ENCODE assay signal across 26 cellular contexts in the genomic region with DNA sequence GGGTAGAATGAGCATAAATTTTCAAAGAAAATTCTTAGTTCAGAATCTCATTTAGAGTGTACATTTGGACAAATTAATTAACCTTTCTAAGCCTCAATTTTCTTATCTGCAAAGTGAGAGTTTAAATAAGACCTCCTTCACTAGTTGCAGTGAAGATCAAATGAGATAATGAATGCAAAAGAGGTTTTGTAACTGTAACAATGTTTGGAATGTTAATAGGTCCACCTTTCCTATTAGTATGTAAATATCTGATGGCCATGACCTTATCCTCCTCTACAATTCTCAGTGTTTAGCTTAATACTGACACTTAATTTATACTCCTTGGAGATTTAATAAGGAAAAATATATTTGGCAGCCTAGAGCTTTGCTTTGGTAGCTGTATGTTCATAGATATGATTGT.
"Had no signal": no experiment of that assay in that cellular context is flagged by ENCODE, and none has a peak within 500 bp of the region (broad histone marks: within the 10 kb centered on the region; RNA-seq: fewer than 3 reads in every experiment).

No MANE protein-coding gene starts in this region.

- DNase-seq: activated CD4-positive, alpha-beta T cell treated with anti-CD3 and anti-CD28 coated beads, Interleukin-2, amount 10 ng/mL, durations not matched to agents 24 days and 14 days; activated CD4-positive, alpha-beta T cell treated with anti-CD3 and anti-CD28 coated beads, Interleukin-2, amount 50 U/mL, for 48 hours; activated CD8-positive, alpha-beta T cell treated with anti-CD3 and anti-CD28 coated beads, Interleukin-2, amount 10 ng/mL, durations not matched to agents 7 days and 5 days; activated gamma-delta T cell treated with Interleukin-2 at 50 U/mL for 16 hours; activated naive CD4-positive, alpha-beta T cell treated with anti-CD3 and anti-CD28 coated beads for 36 hours; activated T-cell treated with anti-CD3 and anti-CD28 coated beads, Interleukin-2, amount 50 U/mL, for 4 hours; adrenal gland; body of pancreas; Kasumi-1; MG63; NCI-H1092; NCI-H1436 treated with DMSO at 0.1 percent for 48 hours; NCI-H1694 treated with DMSO at 0.1 percent for 48 hours; NCI-H2029; NCI-H345; NCI-H524 treated with DMSO at 0.1 percent for 48 hours; Right ventricle myocardium superior; SW 1271; T-helper 1 cell; T-helper 2 cell; T-helper 9 cell; WERI-Rb-1 had no signal

- FAIRE-seq: astrocyte had no signal

- H3K9me3 ChIP-seq: adrenal gland, body of pancreas, breast epithelium, MG63 had no signal

- H3K4me1 ChIP-seq: adrenal gland, body of pancreas, breast epithelium had no signal

- H3K27ac Mint-ChIP-seq: activated CD4-positive, alpha-beta T cell treated with anti-CD3 and anti-CD28 coated beads, Interleukin-2, amount 10 ng/mL, durations not matched to agents 24 days and 14 days; activated CD8-positive, alpha-beta T cell treated with anti-CD3 and anti-CD28 coated beads, Interleukin-2, amount 10 ng/mL, durations not matched to agents 7 days and 5 days; activated naive CD4-positive, alpha-beta T cell treated with anti-CD3 and anti-CD28 coated beads for 36 hours; activated naive CD4-positive, alpha-beta T cell treated with anti-CD3 and anti-CD28 coated beads, Interleukin-2, amount 50 U/mL, for 72 hours; activated T-helper 1 cell treated with anti-CD3 and anti-CD28 coated beads, Interleukin-12 subunit alpha, Interleukin-12 subunit beta, Interleukin-2, Interleukin-4 antibody, amounts not matched to agents 30 ng/mL and 10 ng/mL and 1 ng/mL, durations not matched to agents 14 hours and 24 hours and 36 hours had no signal

- H3K27me3 ChIP-seq: adrenal gland, body of pancreas, breast epithelium, MG63 had no signal

- H3K4me1 Mint-ChIP-seq: activated CD4-positive, alpha-beta T cell treated with anti-CD3 and anti-CD28 coated beads, Interleukin-2, amount 10 ng/mL, durations not matched to agents 24 days and 14 days had no signal

- H3K27me3 Mint-ChIP-seq: activated CD4-positive, alpha-beta T cell treated with anti-CD3 and anti-CD28 coated beads, Interleukin-2, amount 10 ng/mL, durations not matched to agents 24 days and 14 days had no signal

- H3K4me3 Mint-ChIP-seq: activated CD4-positive, alpha-beta T cell treated with anti-CD3 and anti-CD28 coated beads, Interleukin-2, amount 10 ng/mL, durations not matched to agents 24 days and 14 days; activated CD8-positive, alpha-beta T cell treated with anti-CD3 and anti-CD28 coated beads, Interleukin-2, amount 10 ng/mL, durations not matched to agents 7 days and 5 days; activated naive CD4-positive, alpha-beta T cell treated with anti-CD3 and anti-CD28 coated beads for 36 hours; activated T-cell treated with anti-CD3 and anti-CD28 coated beads, Interleukin-2, amount 50 U/mL, for 4 hours; activated T-helper 1 cell treated with anti-CD3 and anti-CD28 coated beads, Interleukin-12 subunit alpha, Interleukin-12 subunit beta, Interleukin-2, Interleukin-4 antibody, amounts not matched to agents 30 ng/mL and 10 ng/mL and 1 ng/mL, durations not matched to agents 14 hours and 24 hours and 36 hours had no signal

- H3K36me3 ChIP-seq: adrenal gland, breast epithelium, MG63, WERI-Rb-1 had no signal

- ATAC-seq: activated CD8-positive, alpha-beta T cell treated with anti-CD3 and anti-CD28 coated beads, Interleukin-2, amount 10 ng/mL, durations not matched to agents 7 days and 5 days; activated naive CD4-positive, alpha-beta T cell treated with anti-CD3 and anti-CD28 coated beads, Interleukin-2, amount 50 U/mL, for 72 hours; activated T-cell treated with anti-CD3 and anti-CD28 coated beads, Interleukin-2, amount 50 U/mL, for 4 hours; body of pancreas had no signal

- H3K27ac ChIP-seq: adrenal gland, body of pancreas, breast epithelium, WERI-Rb-1 had no signal

- H3K4me3 ChIP-seq: adrenal gland, body of pancreas, breast epithelium, MG63 had no signal
